ENCODE assay signal across 20 cellular contexts in genomic region chr16:12132290-12132689, GRCh38.
A peak's percentile ranks its signal among the peaks of the same experiment; 100 is the strongest.
DNase-seq lines count a peak whose midpoint lies in the region; TF ChIP-seq lines count a peak whose summit lies in the region.
"Had no signal": no experiment of that assay in that cellular context is flagged by ENCODE, and none has a peak within 500 bp of the region (broad histone marks: within the 10 kb centered on the region; RNA-seq: fewer than 3 reads in every experiment).

No MANE protein-coding gene starts in this region.

- H3K27ac Mint-ChIP-seq in chondrocyte (ENCODE audit: unreplicated experiment), result no peak overlapping the region
- H3K27ac Mint-ChIP-seq: activated naive CD4-positive, alpha-beta T cell treated with anti-CD3 and anti-CD28 coated beads, Interleukin-2, amount 10 ng/mL, durations not matched to agents 7 days and 5 days; stimulated activated memory B cell treated with anti-CD40 and anti-IgM and Interleukin-4, amounts not matched to agents 10 μg/mL and 1 μg/mL and 100 μg/mL, for 72 hours; T-helper 2 cell treated with Interferon-gamma antibody and Interleukin-4, amounts not matched to agents 5 μg/mL and 100 μg/mL, for 36 hours had no signal

- no peak overlapping the region for H3K14ac ChIP-seq in neuronal stem cell (ENCODE audit: low read length)

- no CpG with 5 or more reads among the region's 5 CpGs for WGBS in neuronal stem cell (ENCODE audit: extremely low coverage in 2 of 2, insufficient read length in 2 of 2, insufficient replicate concordance in 1 of 2), 2 donors

- no peak overlapping the region for H3K4me2 ChIP-seq in neuronal stem cell (ENCODE audit: insufficient read depth, low read length, poor library complexity, severe bottlenecking)

- H3K9me3 ChIP-seq in neuronal stem cell (replicated peaks in 1 of 2; ENCODE audit: control insufficient read depth in 2 of 2, insufficient read depth in 1 of 2, low read depth in 1 of 2, low read length in 2 of 2), result no peaks in the 10 kb centered on the region
- H3K9me3 ChIP-seq: upper lobe of left lung had no signal

- no peak overlapping the region for H3K9ac ChIP-seq in neuronal stem cell (ENCODE audit: low read depth, low read length, poor library complexity)

- no peak overlapping the region for H3K4me3 ChIP-seq in neuronal stem cell (ENCODE audit: low read length in 2 of 2)
- H3K4me3 ChIP-seq: skin epidermis, upper lobe of left lung had no signal

- H3K4me1 Mint-ChIP-seq in chondrocyte (ENCODE audit: low read depth), result peaks cover 8% of the 10 kb centered on the region
- H3K4me1 Mint-ChIP-seq: activated naive CD4-positive, alpha-beta T cell treated with anti-CD3 and anti-CD28 coated beads, Interleukin-2, amount 10 ng/mL, durations not matched to agents 7 days and 5 days had no signal

- H4K8ac ChIP-seq in neuronal stem cell (ENCODE audit: low read depth, low read length), result no peak overlapping the region

- no peak overlapping the region for H2BK5ac ChIP-seq in neuronal stem cell (ENCODE audit: low read length)

- no peak overlapping the region for H2BK120ac ChIP-seq in neuronal stem cell (ENCODE audit: low read depth, low read length)

- H3K79me1 ChIP-seq in neuronal stem cell (ENCODE audit: low read depth, low read length), result no peaks in the 10 kb centered on the region

- H4K91ac ChIP-seq in neuronal stem cell (ENCODE audit: low read depth, low read length, poor library complexity), result peak overlapping the region; percentile 49

- H3K27me3 ChIP-seq in neuronal stem cell (ENCODE audit: control insufficient read depth in 3 of 3, insufficient read depth in 3 of 3, low read depth in 1 of 3, low read length in 3 of 3), result no peaks in the 10 kb centered on the region
- H3K27me3 ChIP-seq: upper lobe of left lung had no signal

- no peak overlapping the region for H3K4ac ChIP-seq in neuronal stem cell (ENCODE audit: low read length)

- H3K9me3 Mint-ChIP-seq in chondrocyte (ENCODE audit: low read depth), result peaks cover 6% of the 10 kb centered on the region
- H3K9me3 Mint-ChIP-seq: stimulated activated memory B cell treated with anti-CD40 and anti-IgM and Interleukin-4, amounts not matched to agents 10 μg/mL and 1 μg/mL and 100 μg/mL, for 72 hours; T-helper 2 cell treated with Interferon-gamma antibody and Interleukin-4, amounts not matched to agents 5 μg/mL and 100 μg/mL, for 36 hours had no signal

- H2BK12ac ChIP-seq in neuronal stem cell (ENCODE audit: low read length), result no peak overlapping the region

- H3K18ac ChIP-seq in neuronal stem cell (ENCODE audit: low read length), result no peak overlapping the region

- H3K27ac ChIP-seq in neuronal stem cell (replicated peaks; ENCODE audit: low read length), result no peak overlapping the region
- H3K27ac ChIP-seq: skin epidermis, upper lobe of left lung had no signal

- H3K36me3 ChIP-seq in neuronal stem cell (replicated peaks in 1 of 2; ENCODE audit: control insufficient read depth in 2 of 2, insufficient read depth in 2 of 2, low read length in 2 of 2), result no peaks in the 10 kb centered on the region

- H3K4me1 ChIP-seq in neuronal stem cell (ENCODE audit: control insufficient read depth in 2 of 2, insufficient read depth in 1 of 2, low read depth in 1 of 2, low read length in 2 of 2), result peaks cover 4 to 8% of the 10 kb centered on the region in 2 donors
- H3K4me1 ChIP-seq: upper lobe of left lung had no signal

- DNase-seq in CD1c-positive myeloid dendritic cell (ENCODE audit: extremely low spot score) (peak; percentile 21), MV-4-11 (lab: John Stamatoyannopoulos, UW) (peak; percentile 85), chondrocyte (ENCODE audit: low spot score) (peak; percentile 7), neuronal stem cell (ENCODE audit: low spot score) (no peak), HPDE6-E6E7 (ENCODE audit: extremely low spot score) (no peak), DMS79 (lab: John Stamatoyannopoulos, UW) (no peak), GM19238 (ENCODE audit: insufficient read length, low spot score) (no peak)
- no peak for DNase-seq in activated CD4-positive, alpha-beta T cell treated with anti-CD3 and anti-CD28 coated beads for 4 hours
- DNase-seq: activated naive CD4-positive, alpha-beta T cell treated with anti-CD3 and anti-CD28 coated beads, Interleukin-2, amount 10 ng/mL, durations not matched to agents 7 days and 5 days; activated T-cell treated with anti-CD3 and anti-CD28 coated beads for 4 hours; C1 segment of cervical spinal cord; caudate nucleus; glutamatergic neuron; islet precursor cell; midbrain; NCI-H2029; upper lobe of left lung had no signal

- H2AK5ac ChIP-seq in neuronal stem cell (ENCODE audit: low read depth, low read length), result no peak overlapping the region

- no peak for TF ChIP-seq CTCF in chondrocyte (IDR thresholded peaks at IDR 0.05)

- H3K23ac ChIP-seq in neuronal stem cell (ENCODE audit: low read depth, low read length, poor library complexity), result no peak overlapping the region

- H3K36me3 Mint-ChIP-seq in chondrocyte (ENCODE audit: low read depth), result peaks cover 9% of the 10 kb centered on the region

- no peak overlapping the region for H2AFZ ChIP-seq in neuronal stem cell (ENCODE audit: low read length)

- H2BK15ac ChIP-seq in neuronal stem cell (ENCODE audit: low read length), result no peak overlapping the region

- H3K27me3 Mint-ChIP-seq in chondrocyte (ENCODE audit: low read depth), result no peaks in the 10 kb centered on the region
- H3K27me3 Mint-ChIP-seq: activated naive CD4-positive, alpha-beta T cell treated with anti-CD3 and anti-CD28 coated beads, Interleukin-2, amount 10 ng/mL, durations not matched to agents 7 days and 5 days; stimulated activated memory B cell treated with anti-CD40 and anti-IgM and Interleukin-4, amounts not matched to agents 10 μg/mL and 1 μg/mL and 100 μg/mL, for 72 hours had no signal

- H3K4me3 Mint-ChIP-seq in chondrocyte (ENCODE audit: unreplicated experiment), result no peak overlapping the region
- H3K4me3 Mint-ChIP-seq: activated naive CD4-positive, alpha-beta T cell treated with anti-CD3 and anti-CD28 coated beads, Interleukin-2, amount 10 ng/mL, durations not matched to agents 7 days and 5 days; stimulated activated memory B cell treated with anti-CD40 and anti-IgM and Interleukin-4, amounts not matched to agents 10 μg/mL and 1 μg/mL and 100 μg/mL, for 72 hours; T-helper 2 cell treated with Interferon-gamma antibody and Interleukin-4, amounts not matched to agents 5 μg/mL and 100 μg/mL, for 36 hours had no signal

Comparison
In these comparisons a context has a peak if more than half of its experiments do, and no peak if none do; other contexts are left out.
1. DNase-seq: peak in CD1c-positive myeloid dendritic cell (single experiment), MV-4-11 (single experiment) and chondrocyte (single experiment); none in neuronal stem cell (single experiment), HPDE6-E6E7 (single experiment), DMS79 (single experiment), GM19238 (single experiment) and activated CD4-positive, alpha-beta T cell treated with anti-CD3 and anti-CD28 coated beads for 4 hours (0 of 2).